ENCODE assay signal across 1 cellular context in the genomic region with DNA sequence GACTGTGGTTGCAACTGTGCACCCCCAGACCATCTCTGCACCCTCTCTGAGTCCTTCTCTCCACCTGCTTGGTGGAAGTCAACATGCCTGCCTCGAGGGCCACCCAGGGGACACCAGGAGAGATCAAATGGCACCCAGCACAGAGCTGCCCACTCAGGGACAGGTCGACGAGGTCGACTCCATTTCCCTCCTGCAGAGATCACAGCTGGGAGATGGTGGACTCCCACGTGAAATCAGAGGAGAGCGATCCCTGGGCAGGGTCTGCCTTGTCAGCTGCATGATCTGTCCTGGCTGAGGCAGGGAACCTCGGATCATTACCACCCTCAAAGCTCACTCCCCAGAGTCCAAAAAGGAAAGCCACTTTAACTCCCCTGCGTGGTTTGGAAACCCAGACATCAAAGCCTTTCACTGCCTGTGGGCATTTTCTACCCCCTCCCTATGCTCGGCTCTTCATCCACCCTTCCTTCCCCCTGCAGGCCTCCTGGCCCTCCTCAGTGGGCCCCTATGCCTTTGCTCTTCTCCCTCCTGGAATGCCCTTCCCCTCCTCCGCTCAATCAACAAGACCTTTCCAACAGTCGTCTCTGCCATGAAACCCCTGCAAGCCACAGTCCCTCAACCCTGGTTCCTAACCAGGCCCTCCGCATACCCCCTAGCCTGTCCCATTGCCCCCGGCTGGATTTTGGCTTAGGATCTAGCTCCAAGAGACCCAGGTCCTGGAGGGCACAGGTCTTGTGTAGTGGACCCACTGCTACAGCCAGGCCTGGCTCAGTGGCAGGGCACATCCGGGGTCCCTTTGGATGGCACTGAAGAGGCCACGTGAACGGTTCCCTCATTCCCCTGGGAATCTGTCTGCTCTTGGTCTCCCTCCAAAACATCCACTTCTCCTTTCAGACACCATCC.
TF ChIP-seq lines count a peak whose summit lies in the region.

No MANE protein-coding gene starts in this region.

TF ChIP-seq in GM23338, 12 proteins besides CTCF, POLR2A, EP300 and RAD21 (continued from another document):
- TF ChIP-seq, protein P1, sequence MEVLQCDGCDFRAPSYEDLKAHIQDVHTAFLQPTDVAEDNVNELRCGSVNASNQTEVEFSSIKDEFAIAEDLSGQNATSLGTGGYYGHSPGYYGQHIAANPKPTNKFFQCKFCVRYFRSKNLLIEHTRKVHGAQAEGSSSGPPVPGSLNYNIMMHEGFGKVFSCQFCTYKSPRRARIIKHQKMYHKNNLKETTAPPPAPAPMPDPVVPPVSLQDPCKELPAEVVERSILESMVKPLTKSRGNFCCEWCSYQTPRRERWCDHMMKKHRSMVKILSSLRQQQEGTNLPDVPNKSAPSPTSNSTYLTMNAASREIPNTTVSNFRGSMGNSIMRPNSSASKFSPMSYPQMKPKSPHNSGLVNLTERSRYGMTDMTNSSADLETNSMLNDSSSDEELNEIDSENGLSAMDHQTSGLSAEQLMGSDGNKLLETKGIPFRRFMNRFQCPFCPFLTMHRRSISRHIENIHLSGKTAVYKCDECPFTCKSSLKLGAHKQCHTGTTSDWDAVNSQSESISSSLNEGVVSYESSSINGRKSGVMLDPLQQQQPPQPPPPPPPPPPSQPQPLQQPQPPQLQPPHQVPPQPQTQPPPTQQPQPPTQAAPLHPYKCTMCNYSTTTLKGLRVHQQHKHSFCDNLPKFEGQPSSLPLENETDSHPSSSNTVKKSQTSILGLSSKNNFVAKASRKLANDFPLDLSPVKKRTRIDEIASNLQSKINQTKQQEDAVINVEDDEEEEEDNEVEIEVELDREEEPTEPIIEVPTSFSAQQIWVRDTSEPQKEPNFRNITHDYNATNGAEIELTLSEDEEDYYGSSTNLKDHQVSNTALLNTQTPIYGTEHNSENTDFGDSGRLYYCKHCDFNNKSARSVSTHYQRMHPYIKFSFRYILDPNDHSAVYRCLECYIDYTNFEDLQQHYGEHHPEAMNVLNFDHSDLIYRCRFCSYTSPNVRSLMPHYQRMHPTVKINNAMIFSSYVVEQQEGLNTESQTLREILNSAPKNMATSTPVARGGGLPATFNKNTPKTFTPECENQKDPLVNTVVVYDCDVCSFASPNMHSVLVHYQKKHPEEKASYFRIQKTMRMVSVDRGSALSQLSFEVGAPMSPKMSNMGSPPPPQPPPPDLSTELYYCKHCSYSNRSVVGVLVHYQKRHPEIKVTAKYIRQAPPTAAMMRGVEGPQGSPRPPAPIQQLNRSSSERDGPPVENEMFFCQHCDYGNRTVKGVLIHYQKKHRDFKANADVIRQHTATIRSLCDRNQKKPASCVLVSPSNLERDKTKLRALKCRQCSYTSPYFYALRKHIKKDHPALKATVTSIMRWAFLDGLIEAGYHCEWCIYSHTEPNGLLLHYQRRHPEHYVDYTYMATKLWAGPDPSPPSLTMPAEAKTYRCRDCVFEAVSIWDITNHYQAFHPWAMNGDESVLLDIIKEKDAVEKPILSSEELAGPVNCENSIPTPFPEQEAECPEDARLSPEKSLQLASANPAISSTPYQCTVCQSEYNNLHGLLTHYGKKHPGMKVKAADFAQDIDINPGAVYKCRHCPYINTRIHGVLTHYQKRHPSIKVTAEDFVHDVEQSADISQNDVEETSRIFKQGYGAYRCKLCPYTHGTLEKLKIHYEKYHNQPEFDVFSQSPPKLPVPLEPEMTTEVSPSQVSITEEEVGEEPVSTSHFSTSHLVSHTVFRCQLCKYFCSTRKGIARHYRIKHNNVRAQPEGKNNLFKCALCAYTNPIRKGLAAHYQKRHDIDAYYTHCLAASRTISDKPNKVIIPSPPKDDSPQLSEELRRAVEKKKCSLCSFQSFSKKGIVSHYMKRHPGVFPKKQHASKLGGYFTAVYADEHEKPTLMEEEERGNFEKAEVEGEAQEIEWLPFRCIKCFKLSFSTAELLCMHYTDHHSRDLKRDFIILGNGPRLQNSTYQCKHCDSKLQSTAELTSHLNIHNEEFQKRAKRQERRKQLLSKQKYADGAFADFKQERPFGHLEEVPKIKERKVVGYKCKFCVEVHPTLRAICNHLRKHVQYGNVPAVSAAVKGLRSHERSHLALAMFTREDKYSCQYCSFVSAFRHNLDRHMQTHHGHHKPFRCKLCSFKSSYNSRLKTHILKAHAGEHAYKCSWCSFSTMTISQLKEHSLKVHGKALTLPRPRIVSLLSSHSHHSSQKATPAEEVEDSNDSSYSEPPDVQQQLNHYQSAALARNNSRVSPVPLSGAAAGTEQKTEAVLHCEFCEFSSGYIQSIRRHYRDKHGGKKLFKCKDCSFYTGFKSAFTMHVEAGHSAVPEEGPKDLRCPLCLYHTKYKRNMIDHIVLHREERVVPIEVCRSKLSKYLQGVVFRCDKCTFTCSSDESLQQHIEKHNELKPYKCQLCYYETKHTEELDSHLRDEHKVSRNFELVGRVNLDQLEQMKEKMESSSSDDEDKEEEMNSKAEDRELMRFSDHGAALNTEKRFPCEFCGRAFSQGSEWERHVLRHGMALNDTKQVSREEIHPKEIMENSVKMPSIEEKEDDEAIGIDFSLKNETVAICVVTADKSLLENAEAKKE (CRISPR knock-in tag; IDR thresholded peaks at IDR 0.05) = no peak
- TF ChIP-seq JUNB (IDR thresholded peaks at IDR 0.05; ENCODE audit: unreplicated experiment) (no peak), ZNF331 (CRISPR knock-in tag; IDR thresholded peaks at IDR 0.05; ENCODE audit: low read depth) (no peak), ZNF114 (CRISPR knock-in tag; IDR thresholded peaks at IDR 0.05) (no peak), POLR2AphosphoS5 (IDR thresholded peaks at IDR 0.05; ENCODE audit: low read depth) (no peak), NANOG (IDR thresholded peaks at IDR 0.05; ENCODE audit: borderline replicate concordance) (no peak), STAT1 (IDR thresholded peaks at IDR 0.05; ENCODE audit: unreplicated experiment) (no peak), EZH2phosphoT487 (IDR thresholded peaks at IDR 0.05; ENCODE audit: unreplicated experiment) (no peak)
- TF ChIP-seq, protein P2, sequence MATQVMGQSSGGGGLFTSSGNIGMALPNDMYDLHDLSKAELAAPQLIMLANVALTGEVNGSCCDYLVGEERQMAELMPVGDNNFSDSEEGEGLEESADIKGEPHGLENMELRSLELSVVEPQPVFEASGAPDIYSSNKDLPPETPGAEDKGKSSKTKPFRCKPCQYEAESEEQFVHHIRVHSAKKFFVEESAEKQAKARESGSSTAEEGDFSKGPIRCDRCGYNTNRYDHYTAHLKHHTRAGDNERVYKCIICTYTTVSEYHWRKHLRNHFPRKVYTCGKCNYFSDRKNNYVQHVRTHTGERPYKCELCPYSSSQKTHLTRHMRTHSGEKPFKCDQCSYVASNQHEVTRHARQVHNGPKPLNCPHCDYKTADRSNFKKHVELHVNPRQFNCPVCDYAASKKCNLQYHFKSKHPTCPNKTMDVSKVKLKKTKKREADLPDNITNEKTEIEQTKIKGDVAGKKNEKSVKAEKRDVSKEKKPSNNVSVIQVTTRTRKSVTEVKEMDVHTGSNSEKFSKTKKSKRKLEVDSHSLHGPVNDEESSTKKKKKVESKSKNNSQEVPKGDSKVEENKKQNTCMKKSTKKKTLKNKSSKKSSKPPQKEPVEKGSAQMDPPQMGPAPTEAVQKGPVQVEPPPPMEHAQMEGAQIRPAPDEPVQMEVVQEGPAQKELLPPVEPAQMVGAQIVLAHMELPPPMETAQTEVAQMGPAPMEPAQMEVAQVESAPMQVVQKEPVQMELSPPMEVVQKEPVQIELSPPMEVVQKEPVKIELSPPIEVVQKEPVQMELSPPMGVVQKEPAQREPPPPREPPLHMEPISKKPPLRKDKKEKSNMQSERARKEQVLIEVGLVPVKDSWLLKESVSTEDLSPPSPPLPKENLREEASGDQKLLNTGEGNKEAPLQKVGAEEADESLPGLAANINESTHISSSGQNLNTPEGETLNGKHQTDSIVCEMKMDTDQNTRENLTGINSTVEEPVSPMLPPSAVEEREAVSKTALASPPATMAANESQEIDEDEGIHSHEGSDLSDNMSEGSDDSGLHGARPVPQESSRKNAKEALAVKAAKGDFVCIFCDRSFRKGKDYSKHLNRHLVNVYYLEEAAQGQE (IDR thresholded peaks at IDR 0.05; ENCODE audit: unreplicated experiment) = no peak
- TF ChIP-seq, protein P3, sequence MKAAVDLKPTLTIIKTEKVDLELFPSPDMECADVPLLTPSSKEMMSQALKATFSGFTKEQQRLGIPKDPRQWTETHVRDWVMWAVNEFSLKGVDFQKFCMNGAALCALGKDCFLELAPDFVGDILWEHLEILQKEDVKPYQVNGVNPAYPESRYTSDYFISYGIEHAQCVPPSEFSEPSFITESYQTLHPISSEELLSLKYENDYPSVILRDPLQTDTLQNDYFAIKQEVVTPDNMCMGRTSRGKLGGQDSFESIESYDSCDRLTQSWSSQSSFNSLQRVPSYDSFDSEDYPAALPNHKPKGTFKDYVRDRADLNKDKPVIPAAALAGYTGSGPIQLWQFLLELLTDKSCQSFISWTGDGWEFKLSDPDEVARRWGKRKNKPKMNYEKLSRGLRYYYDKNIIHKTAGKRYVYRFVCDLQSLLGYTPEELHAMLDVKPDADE (IDR thresholded peaks at IDR 0.05) = no peak
